2 cellular contexts compared by ENCODE assay signal in genomic region chr15:64883997-64884511, GRCh38.
A peak's percentile ranks its signal among the peaks of the same experiment; 100 is the strongest.
TF ChIP-seq lines count a peak whose summit lies in the region.

No MANE protein-coding gene starts in this region.

TF ChIP-seq in A549, 52 proteins besides CTCF, POLR2A, EP300 and RAD21:
- no peak for TF ChIP-seq REST (IDR thresholded peaks at IDR 0.05)
- TF ChIP-seq TP53 (CRISPR knock-in tag; IDR thresholded peaks at IDR 0.05), result no peak
- TF ChIP-seq RARB (CRISPR knock-in tag; IDR thresholded peaks at IDR 0.05), result no peak
- no peak for TF ChIP-seq MYC (IDR thresholded peaks at IDR 0.05; ENCODE audit: borderline replicate concordance, low read length)
- TF ChIP-seq MAFK (IDR thresholded peaks at IDR 0.05; ENCODE audit: partially characterized antibody), result no peak
- no peak for TF ChIP-seq NR3C1 (IDR thresholded peaks at IDR 0.05)
- no peak for TF ChIP-seq ZC3H11A (IDR thresholded peaks at IDR 0.05)
- no peak for TF ChIP-seq FOSL2 (IDR thresholded peaks at IDR 0.05)
- TF ChIP-seq FOSL2 (CRISPR knock-in tag; IDR thresholded peaks at IDR 0.05), result peak; percentile 81
- no peak for TF ChIP-seq PBX3 (IDR thresholded peaks at IDR 0.05)
- TF ChIP-seq KDM1A (IDR thresholded peaks at IDR 0.05; ENCODE audit: low read depth), result no peak
- no peak for TF ChIP-seq HOXA7 (CRISPR knock-in tag; IDR thresholded peaks at IDR 0.05)
- TF ChIP-seq JUN (IDR thresholded peaks at IDR 0.05), result peak in 1 of 2 experiments; percentile 47; a peak in 1 of 5 replicates
- no peak for TF ChIP-seq ESRRA (IDR thresholded peaks at IDR 0.05; ENCODE audit: borderline replicate concordance, low read length)
- no peak for TF ChIP-seq CHD4 (IDR thresholded peaks at IDR 0.05; ENCODE audit: borderline replicate concordance)
- TF ChIP-seq RNF2 (IDR thresholded peaks at IDR 0.05; ENCODE audit: borderline replicate concordance, low read depth), result no peak
- TF ChIP-seq RCOR1 (IDR thresholded peaks at IDR 0.05; ENCODE audit: low read depth, low read length), result no peak
- TF ChIP-seq MAX (IDR thresholded peaks at IDR 0.05), result peak; percentile 70
- TF ChIP-seq PHF8 (IDR thresholded peaks at IDR 0.05; ENCODE audit: borderline replicate concordance, low read depth), result no peak
- no peak for TF ChIP-seq CHD2 (IDR thresholded peaks at IDR 0.05; ENCODE audit: low read length, partially characterized antibody)
- no peak for TF ChIP-seq BHLHE40 (IDR thresholded peaks at IDR 0.05; ENCODE audit: low read depth, low read length)
- TF ChIP-seq EHF (CRISPR knock-in tag; IDR thresholded peaks at IDR 0.05), result no peak
- TF ChIP-seq HOXB5 (CRISPR knock-in tag; IDR thresholded peaks at IDR 0.05), result no peak
- no peak for TF ChIP-seq POLR2AphosphoS2 (conservative IDR thresholded peaks at IDR 0.05; ENCODE audit: low read length)
- 0 out of 2 replicates have a peak, but pooled peaks have one; percentile 25 for TF ChIP-seq RFX5 (IDR thresholded peaks at IDR 0.05)
- no peak for TF ChIP-seq E2F6 (IDR thresholded peaks at IDR 0.05; ENCODE audit: borderline replicate concordance, low read depth)
- TF ChIP-seq KDM5A (IDR thresholded peaks at IDR 0.05), result no peak
- no peak for TF ChIP-seq NPAS2 (CRISPR knock-in tag; IDR thresholded peaks at IDR 0.05; ENCODE audit: borderline replicate concordance)
- TF ChIP-seq SMC3 (IDR thresholded peaks at IDR 0.05), result no peak
- TF ChIP-seq ZSCAN20 (CRISPR knock-in tag; IDR thresholded peaks at IDR 0.05), result no peak
- TF ChIP-seq CBX2 (IDR thresholded peaks at IDR 0.05; ENCODE audit: borderline replicate concordance, low read depth), result no peak
- peak; percentile 24 for TF ChIP-seq ZFP36 (IDR thresholded peaks at IDR 0.05; ENCODE audit: borderline replicate concordance, partially characterized antibody)

TF ChIP-seq in GM12878, 131 proteins besides CTCF, POLR2A, EP300 and RAD21 (continues in another document):
- TF ChIP-seq IKZF2 (IDR thresholded peaks at IDR 0.05) (peak; percentile 94 to 96), JUNB (IDR thresholded peaks at IDR 0.05) (peak; percentile 46), GATAD2B (conservative IDR thresholded peaks at IDR 0.05; ENCODE audit: low read depth) (peak; percentile 90), IRF4 (IDR thresholded peaks at IDR 0.05; ENCODE audit: low read depth, low read length) (no peak), TARDBP (IDR thresholded peaks at IDR 0.05; ENCODE audit: borderline replicate concordance) (no peak), RFX5 (IDR thresholded peaks at IDR 0.05; ENCODE audit: low read depth, low read length) (no peak), TBL1XR1 (IDR thresholded peaks at IDR 0.05; ENCODE audit: low read depth, low read length) (no peak), ETV6 (conservative IDR thresholded peaks at IDR 0.05 in 1 of 2, IDR thresholded peaks at IDR 0.05 in 1 of 2; ENCODE audit: borderline replicate concordance in 1 of 2, low read depth in 1 of 2) (peak in 1 of 2 experiments; percentile 45; a peak in 1 of 4 replicates), E4F1 (IDR thresholded peaks at IDR 0.05; ENCODE audit: borderline replicate concordance, partially characterized antibody) (no peak), TCF7 (IDR thresholded peaks at IDR 0.05; ENCODE audit: borderline replicate concordance) (no peak), NFIC (IDR thresholded peaks at IDR 0.05; ENCODE audit: low read depth, low read length) (peak; percentile 26; the same call in 1 of the 2 replicates), ZNF687 (IDR thresholded peaks at IDR 0.05) (peak; percentile 91), CHD1 (IDR thresholded peaks at IDR 0.05; ENCODE audit: low read depth, low read length) (no peak), ATF2 (IDR thresholded peaks at IDR 0.05; ENCODE audit: low read length) (0 out of 2 replicates have a peak, but pooled peaks have one; percentile 29), REST (IDR thresholded peaks at IDR 0.05; ENCODE audit: low read depth, low read length) (no peak), RAD51 (IDR thresholded peaks at IDR 0.05) (0 out of 2 replicates have a peak, but pooled peaks have one; percentile 22), STAT3 (IDR thresholded peaks at IDR 0.05; ENCODE audit: low read depth, low read length) (no peak), ZNF274 (IDR thresholded peaks at IDR 0.05; ENCODE audit: insufficient read depth, insufficient read length) (no peak), HCFC1 (IDR thresholded peaks at IDR 0.05; ENCODE audit: low read length) (no peak), ZBED1 (IDR thresholded peaks at IDR 0.05; ENCODE audit: borderline replicate concordance) (peak; percentile 15; the same call in 1 of the 2 replicates), NFYA (IDR thresholded peaks at IDR 0.05; ENCODE audit: borderline replicate concordance, low read depth, low read length) (no peak), SMAD1 (IDR thresholded peaks at IDR 0.05; ENCODE audit: low read depth, partially characterized antibody) (peak; percentile 96), NR2C1 (IDR thresholded peaks at IDR 0.05) (no peak), JUND (IDR thresholded peaks at IDR 0.05; ENCODE audit: low read depth, low read length) (peak; percentile 52; the same call in 1 of the 2 replicates), ZBTB33 (IDR thresholded peaks at IDR 0.05) (no peak), ZSCAN29 (IDR thresholded peaks at IDR 0.05) (no peak), BCL11A (IDR thresholded peaks at IDR 0.05; ENCODE audit: low read depth, low read length) (0 out of 2 replicates have a peak, but pooled peaks have one; percentile 29), CBX3 (IDR thresholded peaks at IDR 0.05; ENCODE audit: borderline replicate concordance, low read depth) (no peak), ZNF592 (IDR thresholded peaks at IDR 0.05) (no peak)
